16 cellular contexts compared by ENCODE assay signal in the genomic region with DNA sequence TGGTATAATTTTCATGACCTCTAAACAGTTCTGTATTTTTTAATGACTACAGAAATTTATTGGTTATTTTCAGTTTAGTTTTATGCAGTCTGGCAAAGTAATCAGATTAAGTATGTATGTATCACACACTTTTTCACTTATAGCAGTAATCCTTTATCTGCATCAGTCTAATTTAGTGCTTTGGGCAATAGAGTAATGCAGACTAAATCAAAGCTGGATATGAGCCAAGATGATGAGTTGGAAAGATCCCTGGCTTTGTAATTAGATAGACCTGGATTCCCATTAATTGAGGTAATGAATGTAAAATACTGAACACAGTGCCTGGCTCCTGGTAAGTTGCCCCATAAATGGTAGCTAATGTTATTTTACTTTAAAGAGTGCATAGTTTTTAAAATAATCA.
"Had no signal": no experiment of that assay in that cellular context is flagged by ENCODE, and none has a peak within 500 bp of the region (broad histone marks: within the 10 kb centered on the region; RNA-seq: fewer than 3 reads in every experiment).

No MANE protein-coding gene starts in this region.

- H3K27me3 Mint-ChIP-seq: activated CD4-positive, alpha-beta T cell treated with anti-CD3 and anti-CD28 coated beads, Interleukin-2, amount 10 ng/mL, durations not matched to agents 24 days and 14 days; activated naive CD8-positive, alpha-beta T cell treated with anti-CD3 and anti-CD28 coated beads, Interleukin-2, amount 50 U/mL, for 24 hours had no signal

- H3K36me3 ChIP-seq: right atrium auricular region, thyroid gland had no signal

- H3K27ac Mint-ChIP-seq: activated CD4-positive, alpha-beta T cell treated with anti-CD3 and anti-CD28 coated beads, Interleukin-2, amount 10 ng/mL, durations not matched to agents 24 days and 14 days; activated naive CD8-positive, alpha-beta T cell treated with anti-CD3 and anti-CD28 coated beads, Interleukin-2, amount 50 U/mL, for 24 hours; natural killer cell; stimulated activated effector memory CD8-positive, alpha-beta T cell treated with anti-CD3 and anti-CD28 coated beads, Interleukin-12 subunit alpha, Interleukin-12 subunit beta, amount 100 ng/mL, for 72 hours had no signal

- H3K9me3 ChIP-seq: right atrium auricular region, thyroid gland had no signal

- H3K27me3 ChIP-seq: right atrium auricular region, thyroid gland had no signal

- DNase-seq: activated CD4-positive, alpha-beta T cell treated with anti-CD3 and anti-CD28 coated beads, Interleukin-2, amount 10 ng/mL, durations not matched to agents 24 days and 14 days; activated CD8-positive, alpha-beta memory T cell treated with anti-CD3 and anti-CD28 coated beads for 24 hours; activated naive CD4-positive, alpha-beta T cell treated with Interleukin-2 at 50 U/mL for 16 hours; activated naive CD8-positive, alpha-beta T cell treated with anti-CD3 and anti-CD28 coated beads, Interleukin-2, amount 50 U/mL, for 24 hours; central memory CD4-positive, alpha-beta T cell; glutamatergic neuron; left colon; mucosa of descending colon; natural killer cell; nucleus accumbens; thyroid gland had no signal

- H3K4me1 ChIP-seq: right atrium auricular region, thyroid gland had no signal

- ATAC-seq: activated naive CD8-positive, alpha-beta T cell treated with anti-CD3 and anti-CD28 coated beads, Interleukin-2, amount 50 U/mL, for 24 hours; esophagus mucosa; left colon; mucosa of descending colon; natural killer cell; stimulated activated effector memory CD8-positive, alpha-beta T cell treated with anti-CD3 and anti-CD28 coated beads, Interleukin-12 subunit alpha, Interleukin-12 subunit beta, amount 100 ng/mL, for 72 hours; WTC11 had no signal

- H3K4me3 Mint-ChIP-seq: activated CD4-positive, alpha-beta T cell treated with anti-CD3 and anti-CD28 coated beads, Interleukin-2, amount 10 ng/mL, durations not matched to agents 24 days and 14 days; activated naive CD8-positive, alpha-beta T cell treated with anti-CD3 and anti-CD28 coated beads, Interleukin-2, amount 50 U/mL, for 24 hours; natural killer cell; stimulated activated effector memory CD8-positive, alpha-beta T cell treated with anti-CD3 and anti-CD28 coated beads, Interleukin-12 subunit alpha, Interleukin-12 subunit beta, amount 100 ng/mL, for 72 hours; WTC11 had no signal

- H3K27ac ChIP-seq: right atrium auricular region, thyroid gland had no signal

- H3K4me1 Mint-ChIP-seq: activated CD4-positive, alpha-beta T cell treated with anti-CD3 and anti-CD28 coated beads, Interleukin-2, amount 10 ng/mL, durations not matched to agents 24 days and 14 days; activated naive CD8-positive, alpha-beta T cell treated with anti-CD3 and anti-CD28 coated beads, Interleukin-2, amount 50 U/mL, for 24 hours; natural killer cell; stimulated activated effector memory CD8-positive, alpha-beta T cell treated with anti-CD3 and anti-CD28 coated beads, Interleukin-12 subunit alpha, Interleukin-12 subunit beta, amount 100 ng/mL, for 72 hours had no signal

- H3K36me3 Mint-ChIP-seq: natural killer cell; stimulated activated effector memory CD8-positive, alpha-beta T cell treated with anti-CD3 and anti-CD28 coated beads, Interleukin-12 subunit alpha, Interleukin-12 subunit beta, amount 100 ng/mL, for 72 hours had no signal

- H3K4me3 ChIP-seq: mucosa of descending colon, right atrium auricular region, smooth muscle cell, thyroid gland had no signal

- H3K4me2 ChIP-seq: smooth muscle cell had no signal
